ENCODE assay signal across 19 cellular contexts in the genomic region with DNA sequence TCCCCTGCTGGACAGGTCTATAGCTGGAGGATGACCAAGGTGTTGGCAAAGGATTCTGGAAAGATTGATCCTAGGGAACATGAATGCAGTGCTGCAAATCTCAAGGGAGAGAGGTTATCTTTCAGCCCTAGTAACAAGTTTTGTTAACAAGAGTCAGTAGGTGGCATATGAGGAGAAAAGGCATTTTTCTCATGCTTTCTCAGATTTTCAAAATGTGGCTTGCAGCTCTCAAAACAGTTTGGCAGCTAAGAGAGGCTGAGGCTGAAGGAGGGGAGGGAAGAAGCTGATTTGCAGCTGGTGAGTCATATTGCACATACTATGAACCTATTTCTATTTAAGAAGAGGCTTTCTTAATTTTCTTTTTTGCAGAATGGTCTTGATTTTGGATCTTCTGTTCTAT.
A peak's percentile ranks its signal among the peaks of the same experiment; 100 is the strongest.
DNase-seq lines count a peak whose midpoint lies in the region; ATAC-seq, FAIRE-seq and TF ChIP-seq lines count a peak whose summit lies in the region.
"Had no signal": no experiment of that assay in that cellular context is flagged by ENCODE, and none has a peak within 500 bp of the region (broad histone marks: within the 10 kb centered on the region; RNA-seq: fewer than 3 reads in every experiment).

No MANE protein-coding gene starts in this region.

- H3K27ac ChIP-seq in lower lobe of right lung, result no peak overlapping the region
- H3K27ac ChIP-seq: esophagus muscularis mucosa, WERI-Rb-1 had no signal

- CTCF ChIA-PET in activated CD4-positive, alpha-beta memory T cell treated with anti-CD3 and anti-CD28 coated beads, Interleukin-2, amount 10 ng/mL, durations not matched to agents 7 days and 5 days (lab: Charles Lee), result interaction anchor here (1.6 kb wide), 1 partner anchor 42 kb away, joined by 3 read pairs; no protein-coding TSS in a partner anchor

- H3K4me3 ChIP-seq in astrocyte of the cerebellum (ENCODE audit: low read depth, low read length) (no peak overlapping the region), foreskin fibroblast (ENCODE audit: low read depth in 1 of 2, low read length in 2 of 2) (no peak overlapping the region), lower lobe of right lung (no peak overlapping the region)
- H3K4me3 ChIP-seq: esophagus muscularis mucosa, spleen had no signal

- peak; percentile 18 for TF ChIP-seq CTCF in astrocyte of the cerebellum (IDR thresholded peaks at IDR 0.05; ENCODE audit: low read depth, low read length, missing control alignments)
- peak; percentile 4 for TF ChIP-seq CTCF in foreskin fibroblast (IDR thresholded peaks at IDR 0.05; ENCODE audit: low read depth, low read length)
- no peak for TF ChIP-seq CTCF in lower lobe of right lung (IDR thresholded peaks at IDR 0.05)

- H3K9me3 Mint-ChIP-seq in activated CD4-positive, alpha-beta memory T cell treated with anti-CD3 and anti-CD28 coated beads, Interleukin-2, amount 10 ng/mL, durations not matched to agents 7 days and 5 days, result no peaks in the 10 kb centered on the region
- H3K9me3 Mint-ChIP-seq: activated naive CD4-positive, alpha-beta T cell treated with anti-CD3 and anti-CD28 coated beads for 36 hours had no signal

- intact Hi-C loops in lower lobe of right lung (cut with DNase I), result loop anchor here (10.0 kb wide), 1 partner anchor 255 kb away; no protein-coding TSS in a partner anchor

- H3K27me3 ChIP-seq in lower lobe of right lung (ENCODE audit: low read depth), result no peaks in the 10 kb centered on the region
- H3K27me3 ChIP-seq: esophagus muscularis mucosa had no signal

- ATAC-seq in lower lobe of right lung (no peak), HG03097 (IDR thresholded peaks at IDR 0.05; ENCODE audit: low FRiP score, unreplicated experiment) (no peak)
- ATAC-seq: HepG2 had no signal

- FAIRE-seq in H54 (lab: Jason Lieb, UNC), result peak; percentile 80
- FAIRE-seq: colon, GM19239, HepG2 had no signal

- POLR2A ChIA-PET in activated CD4-positive, alpha-beta memory T cell treated with anti-CD3 and anti-CD28 coated beads, Interleukin-2, amount 10 ng/mL, durations not matched to agents 7 days and 5 days (lab: Charles Lee), result no interaction called here

- peaks cover 4% of the 10 kb centered on the region for H3K4me1 ChIP-seq in lower lobe of right lung

- H3K9me3 ChIP-seq in lower lobe of right lung, result no peaks in the 10 kb centered on the region
- H3K9me3 ChIP-seq: esophagus muscularis mucosa, spleen had no signal

- no peak overlapping the region for H3K4me3 Mint-ChIP-seq in activated CD4-positive, alpha-beta memory T cell treated with anti-CD3 and anti-CD28 coated beads, Interleukin-2, amount 10 ng/mL, durations not matched to agents 7 days and 5 days
- H3K4me3 Mint-ChIP-seq: activated naive CD4-positive, alpha-beta T cell treated with anti-CD3 and anti-CD28 coated beads for 36 hours had no signal

- in situ Hi-C loops in astrocyte of the cerebellum (cut with HindIII; ENCODE audit: low sequenced_read_pairs), result loop anchor here (10.0 kb wide), 1 partner anchor 245 kb away; a partner anchor contains a TSS

- DNase-seq in A172 (ENCODE audit: low spot score) (peak; percentile 42), H54 (ENCODE audit: insufficient read length, low spot score) (no peak), astrocyte of the cerebellum (ENCODE audit: low read depth) (peak; percentile 72), foreskin fibroblast (peak; percentile 58 to 84), lower lobe of right lung (no peak)
- DNase-seq in activated CD4-positive, CD25-positive, alpha-beta regulatory T cell (lab: John Stamatoyannopoulos, UW), result no peak
- no peak for DNase-seq in activated CD4-positive, alpha-beta memory T cell treated with anti-CD3 and anti-CD28 coated beads, Interleukin-2, amount 10 ng/mL, durations not matched to agents 7 days and 5 days
- DNase-seq: ACHN; activated CD8-positive, alpha-beta memory T cell treated with anti-CD3 and anti-CD28 coated beads, Interleukin-2, amount 50 U/mL, for 4 hours; activated naive CD4-positive, alpha-beta T cell treated with anti-CD3 and anti-CD28 coated beads for 36 hours; NCI-H1105; NCI-H2171 treated with DMSO at 0.1 percent for 48 hours; spleen; WERI-Rb-1 had no signal

- no peak for TF ChIP-seq POLR2A in H54 (IDR thresholded peaks at IDR 0.05; ENCODE audit: low read depth, low read length)

- peaks cover 5% of the 10 kb centered on the region for H3K4me1 Mint-ChIP-seq in activated CD4-positive, alpha-beta memory T cell treated with anti-CD3 and anti-CD28 coated beads, Interleukin-2, amount 10 ng/mL, durations not matched to agents 7 days and 5 days

- H3K27ac Mint-ChIP-seq in activated CD4-positive, alpha-beta memory T cell treated with anti-CD3 and anti-CD28 coated beads, Interleukin-2, amount 10 ng/mL, durations not matched to agents 7 days and 5 days, result no peak overlapping the region
- H3K27ac Mint-ChIP-seq: activated naive CD4-positive, alpha-beta T cell treated with anti-CD3 and anti-CD28 coated beads for 36 hours had no signal

- H3K36me3 Mint-ChIP-seq in activated CD4-positive, alpha-beta memory T cell treated with anti-CD3 and anti-CD28 coated beads, Interleukin-2, amount 10 ng/mL, durations not matched to agents 7 days and 5 days (ENCODE audit: low read depth), result no peaks in the 10 kb centered on the region

- peaks cover 40% of the 10 kb centered on the region for H3K27me3 Mint-ChIP-seq in activated CD4-positive, alpha-beta memory T cell treated with anti-CD3 and anti-CD28 coated beads, Interleukin-2, amount 10 ng/mL, durations not matched to agents 7 days and 5 days

- H3K36me3 ChIP-seq in lower lobe of right lung, result no peaks in the 10 kb centered on the region
- H3K36me3 ChIP-seq: spleen, WERI-Rb-1 had no signal

Comparison
In these comparisons a context has a peak if more than half of its experiments do, and no peak if none do; other contexts are left out.
1. DNase-seq: peak in A172 (single experiment), astrocyte of the cerebellum (single experiment) and foreskin fibroblast (2 of 2); none in H54 (single experiment), lower lobe of right lung (single experiment), activated CD4-positive, CD25-positive, alpha-beta regulatory T cell (0 of 4) and activated CD4-positive, alpha-beta memory T cell treated with anti-CD3 and anti-CD28 coated beads, Interleukin-2, amount 10 ng/mL, durations not matched to agents 7 days and 5 days (single experiment).